In genomic region chr20:11098888-11099287, GRCh38 we compare ENCODE assay signal across 17 cellular contexts.
DNase-seq lines count a peak whose midpoint lies in the region; ATAC-seq, FAIRE-seq and TF ChIP-seq lines count a peak whose summit lies in the region.
"Had no signal": no experiment of that assay in that cellular context is flagged by ENCODE, and none has a peak within 500 bp of the region (broad histone marks: within the 10 kb centered on the region; RNA-seq: fewer than 3 reads in every experiment).

No MANE protein-coding gene starts in this region.

- H4K20me1 ChIP-seq in endothelial cell of umbilical vein (replicated peaks; ENCODE audit: control insufficient read depth, extremely low read depth, insufficient read depth, low read length) (no peaks in the 10 kb centered on the region), osteoblast (ENCODE audit: insufficient read depth, low read length) (no peaks in the 10 kb centered on the region)

- H3K79me2 ChIP-seq in endothelial cell of umbilical vein (ENCODE audit: control insufficient read depth, insufficient read depth, low read length): no peaks in the 10 kb centered on the region
- no peaks in the 10 kb centered on the region for H3K79me2 ChIP-seq in osteoblast (ENCODE audit: insufficient read depth, low read length)

- peak; percentile 9 for DNase-seq in NCI-H82 (lab: John Stamatoyannopoulos, UW)
- DNase-seq in NCI-H82 treated with DMSO at 0.1 percent for 48 hours (lab: John Stamatoyannopoulos, UW; ENCODE audit: unreplicated experiment): no peak
- DNase-seq in Peyer's patch: peak in 2 of 3 donors; percentile 53 to 56
- peak; percentile 37 for DNase-seq in endothelial cell of umbilical vein (ENCODE audit: low read depth, low spot score)
- no peak for DNase-seq in osteoblast (ENCODE audit: insufficient read length, low spot score, missing footprints)
- no peak for DNase-seq in NCI-H2196 (lab: John Stamatoyannopoulos, UW; ENCODE audit: unreplicated experiment)
- DNase-seq in gastrocnemius medialis: no peak
- DNase-seq: activated naive CD4-positive, alpha-beta T cell treated with anti-CD3 and anti-CD28 coated beads, Interleukin-2, amount 10 ng/mL, durations not matched to agents 7 days and 5 days; caudate nucleus; NCI-H1092 treated with DMSO at 0.1 percent for 48 hours; ovary; SIG-M5; testis had no signal

- intact Hi-C loops in endothelial cell of umbilical vein (cut with micrococcal nuclease) (no loop called here), gastrocnemius medialis (cut with DNase I; ENCODE audit: low total_unique reads) (no loop called here)

- H3K27me3 ChIP-seq in Peyer's patch (no peaks in the 10 kb centered on the region), endothelial cell of umbilical vein (ENCODE audit: control insufficient read depth in 2 of 2, insufficient read depth in 2 of 2, low read length in 2 of 2) (no peaks in the 10 kb centered on the region), osteoblast (ENCODE audit: insufficient read depth, low read length) (no peaks in the 10 kb centered on the region), gastrocnemius medialis (no peaks in the 10 kb centered on the region)
- H3K27me3 ChIP-seq: ovary, testis had no signal

- no peak for TF ChIP-seq POLR2A in Peyer's patch (IDR thresholded peaks at IDR 0.05)
- no peak for TF ChIP-seq POLR2A in endothelial cell of umbilical vein (IDR thresholded peaks at IDR 0.05; ENCODE audit: low read depth, low read length)
- TF ChIP-seq POLR2A in gastrocnemius medialis (IDR thresholded peaks at IDR 0.05): no peak

- no TSS peak for BruUV-seq in endothelial cell of umbilical vein (replicated peaks; lab: Mats Ljungman, UMichigan)

- CTCF ChIA-PET in endothelial cell of umbilical vein (lab: Charles Lee): no interaction called here

- dilution Hi-C loops in endothelial cell of umbilical vein (cut with MboI; ENCODE audit: extremely low pct_ligation_motif_present, low sequenced_read_pairs): no loop called here

- H3K9ac ChIP-seq in endothelial cell of umbilical vein (replicated peaks; ENCODE audit: extremely low read depth, insufficient read depth, low read length): no peak overlapping the region

- H3K36me3 ChIP-seq in Peyer's patch (no peaks in the 10 kb centered on the region), endothelial cell of umbilical vein (ENCODE audit: control insufficient read depth in 2 of 2, extremely low read depth in 1 of 2, insufficient read depth in 2 of 2, low read length in 2 of 2) (no peaks in the 10 kb centered on the region), osteoblast (ENCODE audit: insufficient read depth, low read length) (no peaks in the 10 kb centered on the region), gastrocnemius medialis (no peaks in the 10 kb centered on the region)
- H3K36me3 ChIP-seq: ovary had no signal

- no peaks in the 10 kb centered on the region for H3K9me1 ChIP-seq in endothelial cell of umbilical vein (replicated peaks; ENCODE audit: control insufficient read depth, extremely low read depth, insufficient read depth, low read length)

- H2AFZ ChIP-seq in endothelial cell of umbilical vein (ENCODE audit: low read depth, low read length) (no peak overlapping the region), osteoblast (ENCODE audit: low read length) (no peak overlapping the region)

- H3K27ac ChIP-seq in Peyer's patch (no peak overlapping the region), endothelial cell of umbilical vein (ENCODE audit: insufficient read depth, low read depth, low read length) (no peak overlapping the region), osteoblast (ENCODE audit: low read depth, low read length) (no peak overlapping the region), gastrocnemius medialis (no peak overlapping the region)
- H3K27ac ChIP-seq: epithelial cell of prostate, ovary, testis had no signal

- H3K4me3 ChIP-seq in Peyer's patch (no peak overlapping the region), endothelial cell of umbilical vein (replicated peaks in 1 of 3; ENCODE audit: insufficient read depth in 1 of 3, low read depth in 1 of 3, low read length in 3 of 3) (no peak overlapping the region), osteoblast (ENCODE audit: insufficient read depth, low read length) (no peak overlapping the region), gastrocnemius medialis (no peak overlapping the region)
- H3K4me3 ChIP-seq: ovary, testis had no signal

- peak in 3 of 6 experiments; percentile 55 to 59 (median 56) for TF ChIP-seq CTCF in Peyer's patch (IDR thresholded peaks at IDR 0.05)
- TF ChIP-seq CTCF in endothelial cell of umbilical vein (IDR thresholded peaks at IDR 0.05; ENCODE audit: extremely low read depth in 1 of 2, insufficient read depth in 1 of 2, low read depth in 1 of 2, low read length in 2 of 2): no peak
- peak; percentile 28 for TF ChIP-seq CTCF in osteoblast (IDR thresholded peaks at IDR 0.05; ENCODE audit: extremely low read depth, low read depth, low read length)
- TF ChIP-seq CTCF in gastrocnemius medialis (IDR thresholded peaks at IDR 0.05 in 4 of 5, conservative IDR thresholded peaks at IDR 0.05 in 1 of 5): peak in 1 of 5 experiments; percentile 22

- no peak for ATAC-seq in gastrocnemius medialis
- ATAC-seq in HG02588 (IDR thresholded peaks at IDR 0.05; ENCODE audit: unreplicated experiment): no peak

- H3K9me3 ChIP-seq in Peyer's patch (no peaks in the 10 kb centered on the region), endothelial cell of umbilical vein (replicated peaks; ENCODE audit: control insufficient read depth, insufficient read depth, low read length) (no peaks in the 10 kb centered on the region), osteoblast (ENCODE audit: low read depth, low read length) (no peaks in the 10 kb centered on the region), gastrocnemius medialis (no peaks in the 10 kb centered on the region)
- H3K9me3 ChIP-seq: Caco-2, ovary, testis had no signal

- no peak for FAIRE-seq in endothelial cell of umbilical vein (lab: Jason Lieb, UNC)
- FAIRE-seq: A204.1 had no signal

- H3K4me2 ChIP-seq in endothelial cell of umbilical vein (ENCODE audit: insufficient read depth, low read length) (no peak overlapping the region), osteoblast (ENCODE audit: insufficient read depth, low read length) (no peak overlapping the region)

- POLR2A ChIA-PET in endothelial cell of umbilical vein (lab: Charles Lee): no interaction called here

- in situ Hi-C loops in gastrocnemius medialis (cut with MboI; ENCODE audit: low sequenced_read_pairs in 4 of 4): no loop called here

- H3K4me1 ChIP-seq in Peyer's patch (no peaks in the 10 kb centered on the region), endothelial cell of umbilical vein (ENCODE audit: control insufficient read depth, extremely low read depth, insufficient read depth, low read length) (peaks cover 12% of the 10 kb centered on the region), osteoblast (ENCODE audit: insufficient read depth, low read length) (peaks cover 4% of the 10 kb centered on the region), gastrocnemius medialis (no peaks in the 10 kb centered on the region)
- H3K4me1 ChIP-seq: Caco-2, testis had no signal

TF ChIP-seq in endothelial cell of umbilical vein, 7 proteins besides CTCF, POLR2A, EP300 and RAD21:
- TF ChIP-seq MYC (IDR thresholded peaks at IDR 0.05; ENCODE audit: low read depth, low read length) (no peak), FOS (IDR thresholded peaks at IDR 0.05; ENCODE audit: borderline replicate concordance, insufficient read depth, low read length) (no peak), MAX (IDR thresholded peaks at IDR 0.05; ENCODE audit: insufficient read depth, insufficient read length) (no peak)

Comparison
In these comparisons a context has a peak if more than half of its experiments do, and no peak if none do; other contexts are left out.
1. DNase-seq: peak in NCI-H82 (single experiment), Peyer's patch (2 of 3) and endothelial cell of umbilical vein (single experiment); none in NCI-H82 treated with DMSO at 0.1 percent for 48 hours (single experiment), osteoblast (single experiment), NCI-H2196 (single experiment) and gastrocnemius medialis (0 of 2).